16 cellular contexts compared by ENCODE assay signal in genomic region chr13:55230570-55230908, GRCh38.
"Had no signal": no experiment of that assay in that cellular context is flagged by ENCODE, and none has a peak within 500 bp of the region (broad histone marks: within the 10 kb centered on the region; RNA-seq: fewer than 3 reads in every experiment).

No MANE protein-coding gene starts in this region.

- H3K27me3 ChIP-seq: foreskin keratinocyte, hepatocyte, left lung, spleen had no signal

- H3K9me3 ChIP-seq: left lung had no signal

- H2AFZ ChIP-seq: hepatocyte had no signal

- H3K36me3 ChIP-seq: left lung, spleen had no signal

- H3K79me2 ChIP-seq: hepatocyte had no signal

- H3K4me2 ChIP-seq: hepatocyte had no signal

- H3K27ac ChIP-seq: dorsolateral prefrontal cortex, epithelial cell of prostate, foreskin keratinocyte, hepatocyte, left lung, spleen had no signal

- H3K4me3 ChIP-seq: dorsolateral prefrontal cortex, hepatocyte, left lung, spleen had no signal

- DNase-seq: activated B cell treated with CpG ODN at 0.5 μM for 24 hours; activated CD4-positive, alpha-beta memory T cell treated with anti-CD3 and anti-CD28 coated beads for 36 hours; activated CD4-positive, alpha-beta T cell treated with anti-CD3 and anti-CD28 coated beads for 4 hours; activated naive CD4-positive, alpha-beta T cell; activated naive CD8-positive, alpha-beta T cell treated with anti-CD3 and anti-CD28 coated beads for 36 hours; amniotic stem cell; central memory CD4-positive, alpha-beta T cell; dorsolateral prefrontal cortex; foreskin keratinocyte; left lung; midbrain; nucleus accumbens; spleen; stimulated activated naive B cell treated with anti-CD40 and anti-IgM and Interleukin-4, amounts not matched to agents 10 μg/mL and 1 μg/mL and 100 μg/mL, for 72 hours had no signal

- H3K4me1 ChIP-seq: foreskin keratinocyte, left lung, spleen had no signal

- ATAC-seq: foreskin keratinocyte; left lung; stimulated activated naive B cell treated with anti-CD40 and anti-IgM and Interleukin-4, amounts not matched to agents 10 μg/mL and 1 μg/mL and 100 μg/mL, for 72 hours had no signal
